Comparison of ENCODE assay signal across 13 cellular contexts in genomic region chr2:176642074-176642473, GRCh38.
DNase-seq lines count a peak whose midpoint lies in the region; ATAC-seq, FAIRE-seq and TF ChIP-seq lines count a peak whose summit lies in the region.
"Had no signal": no experiment of that assay in that cellular context is flagged by ENCODE, and none has a peak within 500 bp of the region (broad histone marks: within the 10 kb centered on the region; RNA-seq: fewer than 3 reads in every experiment).

No MANE protein-coding gene starts in this region.

- no peaks in the 10 kb centered on the region for H3K9me3 ChIP-seq in testis

- H3K27ac ChIP-seq in testis: no peak overlapping the region
- H3K27ac ChIP-seq: VCaP had no signal

- peaks cover 9% of the 10 kb centered on the region for H3K4me1 ChIP-seq in testis

- no peaks in the 10 kb centered on the region for H3K36me3 ChIP-seq in testis (ENCODE audit: low read depth, missing control alignments)

- ATAC-seq in GM18858 (IDR thresholded peaks at IDR 0.05; ENCODE audit: unreplicated experiment) (peak; percentile 51), HG03520 (IDR thresholded peaks at IDR 0.05; ENCODE audit: unreplicated experiment) (peak; percentile 45)
- ATAC-seq: esophagus mucosa had no signal

- 65 to 81% methylated on average over 4 of the region's 4 CpGs for WGBS in testis, 2 donors

- peak; percentile 95 for DNase-seq in ACHN
- DNase-seq in choroid plexus epithelial cell (ENCODE audit: low read depth): peak; percentile 18
- no peak for DNase-seq in DMS 273 (lab: John Stamatoyannopoulos, UW; ENCODE audit: unreplicated experiment)
- DNase-seq in NCI-H128 (lab: John Stamatoyannopoulos, UW; ENCODE audit: unreplicated experiment): no peak
- DNase-seq in testis: no peak
- no peak for DNase-seq in D721Med (ENCODE audit: insufficient read length, low spot score)
- DNase-seq: aorta, kidney, NCI-H2081 treated with DMSO at 0.1 percent for 48 hours had no signal

- no peaks in the 10 kb centered on the region for H3K27me3 ChIP-seq in testis

- TF ChIP-seq CTCF in choroid plexus epithelial cell (conservative IDR thresholded peaks at IDR 0.05; ENCODE audit: low read depth, low read length) (no peak), testis (IDR thresholded peaks at IDR 0.05) (no peak), D721Med (IDR thresholded peaks at IDR 0.05; ENCODE audit: insufficient read depth, missing control alignments) (no peak)

- in situ Hi-C loops in ACHN (cut with HindIII; ENCODE audit: low pct_ligation_motif_present, low pct_unique_long_range_greater_than_20kb, low sequenced_read_pairs): loop anchor here (25.0 kb wide), 1 partner anchor 180 kb away; no protein-coding TSS in a partner anchor

- intact Hi-C loops in testis (cut with DNase I; ENCODE audit: low total_unique reads): no loop called here

- H3K4me3 ChIP-seq in choroid plexus epithelial cell (ENCODE audit: low read depth, low read length) (no peak overlapping the region), testis (no peak overlapping the region)

- no peak for TF ChIP-seq POLR2A in testis (IDR thresholded peaks at IDR 0.05)

- no peak for FAIRE-seq in D721Med (lab: Jason Lieb, UNC)
- FAIRE-seq: kidney had no signal

Comparison
In these comparisons a context has a peak if more than half of its experiments do, and no peak if none do; other contexts are left out.
1. DNase-seq: peak in ACHN (single experiment) and choroid plexus epithelial cell (single experiment); none in DMS 273 (single experiment), NCI-H128 (single experiment), testis (single experiment) and D721Med (single experiment).